11 cellular contexts compared by ENCODE assay signal in genomic region chr6:135935951-135936601, GRCh38.
DNase-seq lines count a peak whose midpoint lies in the region; ATAC-seq and TF ChIP-seq lines count a peak whose summit lies in the region.
"Had no signal": no experiment of that assay in that cellular context is flagged by ENCODE, and none has a peak within 500 bp of the region (broad histone marks: within the 10 kb centered on the region; RNA-seq: fewer than 3 reads in every experiment).

No MANE protein-coding gene starts in this region.

- H3K27ac Mint-ChIP-seq in T-cell = no peak overlapping the region
- H3K27ac Mint-ChIP-seq in effector memory CD8-positive, alpha-beta T cell = no peak overlapping the region
- H3K27ac Mint-ChIP-seq: activated naive CD8-positive, alpha-beta T cell had no signal

- H3K36me3 Mint-ChIP-seq in T-cell = no peaks in the 10 kb centered on the region
- no peaks in the 10 kb centered on the region for H3K36me3 Mint-ChIP-seq in effector memory CD8-positive, alpha-beta T cell (ENCODE audit: insufficient read depth)
- H3K36me3 Mint-ChIP-seq: activated naive CD8-positive, alpha-beta T cell had no signal

- intact Hi-C loops in gastrocnemius medialis (cut with DNase I; ENCODE audit: low total_unique reads) = loop anchor here (10.0 kb wide), 1 partner anchor 401 kb away; no protein-coding TSS in a partner anchor

- DNase-seq in ELR (ENCODE audit: low read depth) = peak; percentile 84
- peak; percentile 70 for DNase-seq in NCI-H748 (lab: John Stamatoyannopoulos, UW; ENCODE audit: unreplicated experiment)
- DNase-seq in fibroblast of peridontal ligament (ENCODE audit: extremely low read depth) = peak; percentile 98
- DNase-seq in gastrocnemius medialis = no peak
- DNase-seq in activated CD8-positive, alpha-beta memory T cell treated with anti-CD3 and anti-CD28 coated beads, Interleukin-2, amount 50 U/mL, for 48 hours = no peak
- no peak for DNase-seq in T-cell
- no peak for DNase-seq in effector memory CD8-positive, alpha-beta T cell
- DNase-seq: small intestine, thyroid gland had no signal

- no peaks in the 10 kb centered on the region for H3K4me1 Mint-ChIP-seq in T-cell
- no peaks in the 10 kb centered on the region for H3K4me1 Mint-ChIP-seq in effector memory CD8-positive, alpha-beta T cell (ENCODE audit: low read depth in 2 of 2)

- TF ChIP-seq CTCF in gastrocnemius medialis (IDR thresholded peaks at IDR 0.05 in 4 of 5, conservative IDR thresholded peaks at IDR 0.05 in 1 of 5) = no peak

- peaks cover 13 to 15% of the 10 kb centered on the region in 2 donors for H3K4me1 ChIP-seq in gastrocnemius medialis

- H3K27me3 Mint-ChIP-seq in T-cell = no peaks in the 10 kb centered on the region
- H3K27me3 Mint-ChIP-seq in effector memory CD8-positive, alpha-beta T cell = no peaks in the 10 kb centered on the region
- H3K27me3 Mint-ChIP-seq: activated naive CD8-positive, alpha-beta T cell had no signal

- no peaks in the 10 kb centered on the region for H3K36me3 ChIP-seq in gastrocnemius medialis
- H3K36me3 ChIP-seq: thyroid gland had no signal

- no peaks in the 10 kb centered on the region for H3K27me3 ChIP-seq in gastrocnemius medialis
- H3K27me3 ChIP-seq: thyroid gland had no signal

- H3K27ac ChIP-seq in gastrocnemius medialis = peak overlapping the region; percentile 27 to 58 (median 46)
- H3K27ac ChIP-seq: thyroid gland had no signal

- no peak for ATAC-seq in gastrocnemius medialis
- no peak for ATAC-seq in GM18873 (IDR thresholded peaks at IDR 0.05; ENCODE audit: low FRiP score, unreplicated experiment)
- no peak for ATAC-seq in T-cell (replicated peaks in 1 of 4)
- no peak for ATAC-seq in effector memory CD8-positive, alpha-beta T cell (replicated peaks)

- H3K9me3 Mint-ChIP-seq in T-cell = no peaks in the 10 kb centered on the region
- no peaks in the 10 kb centered on the region for H3K9me3 Mint-ChIP-seq in effector memory CD8-positive, alpha-beta T cell

- CTCF ChIA-PET in T-cell (lab: Charles Lee) = no interaction called here

- no peak for TF ChIP-seq POLR2A in gastrocnemius medialis (IDR thresholded peaks at IDR 0.05)

- POLR2A ChIA-PET in T-cell (lab: Charles Lee) = no interaction called here

- H3K9me3 ChIP-seq in gastrocnemius medialis = no peaks in the 10 kb centered on the region
- H3K9me3 ChIP-seq: thyroid gland had no signal

- no peak overlapping the region for H3K4me3 ChIP-seq in gastrocnemius medialis
- H3K4me3 ChIP-seq: thyroid gland had no signal

- H3K4me3 Mint-ChIP-seq in T-cell = no peak overlapping the region
- H3K4me3 Mint-ChIP-seq in effector memory CD8-positive, alpha-beta T cell = no peak overlapping the region
- H3K4me3 Mint-ChIP-seq: activated naive CD8-positive, alpha-beta T cell had no signal

- in situ Hi-C loops in gastrocnemius medialis (cut with MboI; ENCODE audit: low sequenced_read_pairs in 4 of 4) = loop anchor here (25.0 kb wide), 1 partner anchor 399 kb away; no protein-coding TSS in a partner anchor

Comparison
In these comparisons a context has a peak if more than half of its experiments do, and no peak if none do; other contexts are left out.
1. DNase-seq: peak in ELR (single experiment), NCI-H748 (single experiment) and fibroblast of peridontal ligament (single experiment); none in gastrocnemius medialis (0 of 2), activated CD8-positive, alpha-beta memory T cell treated with anti-CD3 and anti-CD28 coated beads, Interleukin-2, amount 50 U/mL, for 48 hours (single experiment), T-cell (0 of 34) and effector memory CD8-positive, alpha-beta T cell (0 of 3).